ENCODE assay signal across 29 cellular contexts in genomic region chr1:182555493-182555892, GRCh38. TPM values are rescaled to one million over a fixed set of nuclear protein-coding genes. Genes with fewer than 3 reads are reported as not detected.
"Had no signal": no experiment of that assay in that cellular context is flagged by ENCODE, and none has a peak within 500 bp of the region (broad histone marks: within the 10 kb centered on the region; RNA-seq: fewer than 3 reads in every experiment).

No MANE protein-coding gene starts in this region.

- H2AFZ ChIP-seq: PC-9 had no signal

- DNase-seq: Kasumi-1, KG1, MG63, NCI-H1048, NCI-H1092 treated with DMSO at 0.1 percent for 48 hours, NCI-H1105 treated with DMSO at 0.1 percent for 48 hours, NCI-H1436, NCI-H146, NCI-H1694 treated with DMSO at 0.1 percent for 48 hours, NCI-H187 treated with DMSO at 0.1 percent for 48 hours, NCI-H2029 treated with DMSO at 0.1 percent for 48 hours, NCI-H2081 treated with DMSO at 0.1 percent for 48 hours, NCI-H2107, NCI-H2171, NCI-H226, NCI-H446 treated with DMSO at 0.1 percent for 48 hours, NCI-H510A, NCI-H526, NCI-H748 treated with DMSO at 0.1 percent for 48 hours, PC-9, SHP77, SIG-M5, SJCRH30 had no signal

- H3K4me3 ChIP-seq: MG63, PC-9, SJCRH30, SK-N-MC had no signal

- H3K4me2 ChIP-seq: PC-9 had no signal

- H3K36me3 ChIP-seq: MG63, SJCRH30 had no signal

- H3K4me1 ChIP-seq: SJCRH30 had no signal

- ATAC-seq: Panc1, Right ventricle myocardium inferior, SK-N-SH treated with all-trans-retinoic acid at 6 μM for 48 hours had no signal

- H3K27me3 ChIP-seq: MG63, SJCRH30 had no signal

- H3K9me3 ChIP-seq: MG63, SJCRH30 had no signal

- H3K27ac ChIP-seq: PC-9, RWPE1, SJCRH30, SK-N-MC had no signal

RNA-seq across cellular contexts. Expression of gene RGS16, which starts 48.7 kb away (rescaled TPM):
- total RNA-seq: M059J, PC-9 had no signal
